In the genomic region with DNA sequence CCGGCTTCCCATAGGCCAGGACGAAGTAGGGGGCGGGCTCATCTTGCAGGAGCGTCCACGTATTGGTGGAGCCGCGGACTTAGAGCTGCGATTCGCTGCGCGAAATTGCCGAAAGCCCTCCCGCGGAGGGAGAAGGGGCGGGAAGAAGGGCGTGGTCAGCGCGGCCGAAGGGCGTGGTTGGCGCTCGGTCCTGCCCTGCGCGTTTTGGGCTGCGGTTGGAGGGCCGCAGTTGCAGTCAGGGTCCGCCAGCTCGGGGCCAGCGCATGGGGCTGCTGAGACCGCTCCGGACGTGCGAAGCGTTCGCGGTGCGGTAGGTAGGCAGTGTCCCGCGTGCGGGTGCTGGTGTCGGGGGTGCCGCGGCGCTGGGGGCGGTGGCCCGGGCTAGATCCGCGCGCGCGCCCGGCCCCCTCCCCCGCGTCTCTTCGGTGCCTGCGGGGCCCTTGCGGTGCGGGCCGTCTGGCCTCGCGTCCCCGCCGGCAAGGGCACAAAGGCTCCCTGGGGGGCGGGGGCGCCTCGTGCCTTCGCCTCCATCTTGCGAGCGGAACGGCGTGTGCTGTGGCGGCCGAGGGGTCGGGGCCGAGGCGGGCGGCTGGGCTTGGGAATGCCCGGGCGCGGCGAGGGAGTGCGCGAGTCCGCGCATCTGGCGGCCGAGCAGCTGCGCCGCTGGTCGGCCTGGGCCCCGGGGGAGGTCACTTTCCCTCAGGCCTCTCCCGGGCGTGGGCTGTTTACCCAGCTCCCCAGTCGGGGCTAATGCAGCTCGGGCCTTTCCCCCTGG, we compare ENCODE assay signal across 8 cellular contexts.
DNase-seq lines count a peak whose midpoint lies in the region; ATAC-seq and TF ChIP-seq lines count a peak whose summit lies in the region.

A gene with protein sequence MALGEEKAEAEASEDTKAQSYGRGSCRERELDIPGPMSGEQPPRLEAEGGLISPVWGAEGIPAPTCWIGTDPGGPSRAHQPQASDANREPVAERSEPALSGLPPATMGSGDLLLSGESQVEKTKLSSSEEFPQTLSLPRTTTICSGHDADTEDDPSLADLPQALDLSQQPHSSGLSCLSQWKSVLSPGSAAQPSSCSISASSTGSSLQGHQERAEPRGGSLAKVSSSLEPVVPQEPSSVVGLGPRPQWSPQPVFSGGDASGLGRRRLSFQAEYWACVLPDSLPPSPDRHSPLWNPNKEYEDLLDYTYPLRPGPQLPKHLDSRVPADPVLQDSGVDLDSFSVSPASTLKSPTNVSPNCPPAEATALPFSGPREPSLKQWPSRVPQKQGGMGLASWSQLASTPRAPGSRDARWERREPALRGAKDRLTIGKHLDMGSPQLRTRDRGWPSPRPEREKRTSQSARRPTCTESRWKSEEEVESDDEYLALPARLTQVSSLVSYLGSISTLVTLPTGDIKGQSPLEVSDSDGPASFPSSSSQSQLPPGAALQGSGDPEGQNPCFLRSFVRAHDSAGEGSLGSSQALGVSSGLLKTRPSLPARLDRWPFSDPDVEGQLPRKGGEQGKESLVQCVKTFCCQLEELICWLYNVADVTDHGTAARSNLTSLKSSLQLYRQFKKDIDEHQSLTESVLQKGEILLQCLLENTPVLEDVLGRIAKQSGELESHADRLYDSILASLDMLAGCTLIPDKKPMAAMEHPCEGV (plus strand): TSS at position 202 of the 775 bp plus-strand sequence. CDS start 13,029 bp downstream, outside the sequence.

- DNase-seq in AG09319 (ENCODE audit: extremely low read depth, low read depth), result peak; percentile 91
- DNase-seq in NCI-H345 (lab: John Stamatoyannopoulos, UW), result peak; percentile 98
- DNase-seq in activated CD4-positive, CD25-positive, alpha-beta regulatory T cell (lab: John Stamatoyannopoulos, UW), result peak; percentile 86 to 91 (median 91)
- peak; percentile 94 for DNase-seq in central memory CD4-positive, alpha-beta T cell
- peak; percentile 96 for DNase-seq in inferior parietal cortex (ENCODE audit: extremely low spot score)
- DNase-seq in smooth muscle cell of the brain vasculature (ENCODE audit: low read depth, low spot score), result peak; percentile 95

- TF ChIP-seq CTCF in AG09319 (IDR thresholded peaks at IDR 0.05; ENCODE audit: low read depth, low read length), result no peak

- ATAC-seq in GM19025 (IDR thresholded peaks at IDR 0.05; ENCODE audit: low read depth, unreplicated experiment), result peak; percentile 87
- peak; percentile 89 for ATAC-seq in HG03280 (IDR thresholded peaks at IDR 0.05; ENCODE audit: unreplicated experiment)

Comparison
In these comparisons a context has a peak if more than half of its experiments do, and no peak if none do; other contexts are left out.
1. Peak in every context shown above with its lines: DNase-seq and ATAC-seq.